25 cellular contexts compared by ENCODE assay signal in genomic region chr7:137282043-137282442, GRCh38.
DNase-seq lines count a peak whose midpoint lies in the region; ATAC-seq and TF ChIP-seq lines count a peak whose summit lies in the region.
"Had no signal": no experiment of that assay in that cellular context is flagged by ENCODE, and none has a peak within 500 bp of the region (broad histone marks: within the 10 kb centered on the region; RNA-seq: fewer than 3 reads in every experiment).

No MANE protein-coding gene starts in this region.

- DNase-seq in AG04449 (ENCODE audit: low read depth, low spot score) (peak; percentile 14), GM03348 (ENCODE audit: low spot score) (peak; percentile 7), dedifferentiated amniotic fluid mesenchymal stem cell (ENCODE audit: extremely low spot score) (peak; percentile 17), hepatic stellate cell (ENCODE audit: low spot score) (peak; percentile 2)
- no peak for DNase-seq in activated CD4-positive, alpha-beta T cell treated with anti-CD3 and anti-CD28 coated beads for 1 hour
- DNase-seq in activated CD8-positive, alpha-beta T cell treated with anti-CD3 and anti-CD28 coated beads for 36 hours = no peak
- DNase-seq: 8988T; ACHN; CD8-positive, alpha-beta memory T cell; DMS 273 treated with DMSO at 0.1 percent for 48 hours; DMS79; EL; GDM1; GM23248; H9; MM.1S; NCI-H1694; NCI-H2029 treated with DMSO at 0.1 percent for 48 hours; NCI-H446 treated with DMSO at 0.1 percent for 48 hours; NCI-H69; SHP77 had no signal

- no peaks in the 10 kb centered on the region for H3K4me1 Mint-ChIP-seq in activated CD8-positive, alpha-beta T cell treated with anti-CD3 and anti-CD28 coated beads for 36 hours (ENCODE audit: low read depth)
- H3K4me1 Mint-ChIP-seq: CD8-positive, alpha-beta memory T cell; IgD-negative memory B cell had no signal

- ATAC-seq in HG02973 (IDR thresholded peaks at IDR 0.05; ENCODE audit: unreplicated experiment) = no peak
- ATAC-seq in HG03175 (IDR thresholded peaks at IDR 0.05; ENCODE audit: unreplicated experiment) = no peak
- no peak for ATAC-seq in activated CD8-positive, alpha-beta T cell treated with anti-CD3 and anti-CD28 coated beads for 36 hours
- ATAC-seq: Panc1 had no signal

- H3K4me3 Mint-ChIP-seq in activated CD8-positive, alpha-beta T cell treated with anti-CD3 and anti-CD28 coated beads for 36 hours = no peak overlapping the region
- H3K4me3 Mint-ChIP-seq: CD8-positive, alpha-beta memory T cell; H9; IgD-negative memory B cell had no signal

- H3K27ac Mint-ChIP-seq in activated CD8-positive, alpha-beta T cell treated with anti-CD3 and anti-CD28 coated beads for 36 hours = no peak overlapping the region
- H3K27ac Mint-ChIP-seq: CD8-positive, alpha-beta memory T cell; IgD-negative memory B cell had no signal

- POLR2A ChIA-PET in AG04449 (lab: Yijun Ruan, JAX) = no interaction called here
- POLR2A ChIA-PET in activated CD8-positive, alpha-beta T cell treated with anti-CD3 and anti-CD28 coated beads for 36 hours (lab: Charles Lee) = no interaction called here

- H3K9me3 Mint-ChIP-seq in activated CD8-positive, alpha-beta T cell treated with anti-CD3 and anti-CD28 coated beads for 36 hours = peaks cover 3% of the 10 kb centered on the region
- H3K9me3 Mint-ChIP-seq: H9 had no signal

- CTCF ChIA-PET in AG04449 (lab: Yijun Ruan, JAX) = no interaction called here
- CTCF ChIA-PET in activated CD8-positive, alpha-beta T cell treated with anti-CD3 and anti-CD28 coated beads for 36 hours (lab: Charles Lee) = no interaction called here

- no peak for TF ChIP-seq CTCF in AG04449 (IDR thresholded peaks at IDR 0.05; ENCODE audit: insufficient read depth, low read length, missing control alignments)
- TF ChIP-seq CTCF in activated CD8-positive, alpha-beta T cell treated with anti-CD3 and anti-CD28 coated beads for 36 hours (IDR thresholded peaks at IDR 0.05) = no peak

- H3K27me3 Mint-ChIP-seq in activated CD8-positive, alpha-beta T cell treated with anti-CD3 and anti-CD28 coated beads for 36 hours = no peaks in the 10 kb centered on the region
- H3K27me3 Mint-ChIP-seq: CD8-positive, alpha-beta memory T cell; IgD-negative memory B cell had no signal

- H3K4me3 ChIP-seq in AG04449 (ENCODE audit: low read depth, low read length) = no peak overlapping the region
- H3K4me3 ChIP-seq: GM23248 had no signal

- intact Hi-C loops in activated CD8-positive, alpha-beta T cell treated with anti-CD3 and anti-CD28 coated beads for 36 hours (cut with micrococcal nuclease) = no loop called here

- no peaks in the 10 kb centered on the region for H3K36me3 Mint-ChIP-seq in activated CD8-positive, alpha-beta T cell treated with anti-CD3 and anti-CD28 coated beads for 36 hours (ENCODE audit: low read depth)
- H3K36me3 Mint-ChIP-seq: CD8-positive, alpha-beta memory T cell; IgD-negative memory B cell had no signal

Comparison
In these comparisons a context has a peak if more than half of its experiments do, and no peak if none do; other contexts are left out.
1. DNase-seq: peak in AG04449 (single experiment), GM03348 (single experiment), dedifferentiated amniotic fluid mesenchymal stem cell (single experiment) and hepatic stellate cell (single experiment); none in activated CD4-positive, alpha-beta T cell treated with anti-CD3 and anti-CD28 coated beads for 1 hour (single experiment) and activated CD8-positive, alpha-beta T cell treated with anti-CD3 and anti-CD28 coated beads for 36 hours (single experiment).